Comparison of ENCODE assay signal across 1 cellular context in genomic region chr14:77033622-77034521, GRCh38.
TF ChIP-seq lines count a peak whose summit lies in the region.

No MANE protein-coding gene starts in this region.

TF ChIP-seq in HepG2, 621 proteins besides CTCF, POLR2A, EP300 and RAD21 (continued from another document and continues in another):
- TF ChIP-seq LRRFIP1 (CRISPR knock-in tag; conservative IDR thresholded peaks at IDR 0.05) (no peak), RBAK (CRISPR knock-in tag; IDR thresholded peaks at IDR 0.05) (no peak), TGIF2 (CRISPR knock-in tag; IDR thresholded peaks at IDR 0.05) (peak; percentile 86), HMGXB3 (CRISPR knock-in tag; IDR thresholded peaks at IDR 0.05; ENCODE audit: borderline replicate concordance) (no peak), ZNF558 (CRISPR knock-in tag; IDR thresholded peaks at IDR 0.05; ENCODE audit: borderline replicate concordance) (no peak), ZNF776 (CRISPR knock-in tag; IDR thresholded peaks at IDR 0.05) (no peak), JDP2 (CRISPR knock-in tag; IDR thresholded peaks at IDR 0.05; ENCODE audit: borderline replicate concordance) (no peak; the same call in 1 of the 2 replicates), TRIM24 (CRISPR knock-in tag; IDR thresholded peaks at IDR 0.05) (no peak), ZNF720 (CRISPR knock-in tag; IDR thresholded peaks at IDR 0.05) (no peak), ZNF30 (CRISPR knock-in tag; IDR thresholded peaks at IDR 0.05) (no peak), TEAD2 (CRISPR knock-in tag; IDR thresholded peaks at IDR 0.05) (no peak), ZKSCAN5 (CRISPR knock-in tag; IDR thresholded peaks at IDR 0.05) (no peak), KAT2B (IDR thresholded peaks at IDR 0.05; ENCODE audit: borderline replicate concordance, low read depth, low read length) (no peak), ZFYVE20 (CRISPR knock-in tag; IDR thresholded peaks at IDR 0.05; ENCODE audit: borderline replicate concordance, low read depth) (no peak), NAIF1 (CRISPR knock-in tag; IDR thresholded peaks at IDR 0.05; ENCODE audit: borderline replicate concordance) (no peak; the same call in 1 of the 2 replicates), ZSCAN21 (CRISPR knock-in tag; IDR thresholded peaks at IDR 0.05; ENCODE audit: borderline replicate concordance) (no peak; the same call in 1 of the 2 replicates), NFKB2 (CRISPR knock-in tag; IDR thresholded peaks at IDR 0.05; ENCODE audit: borderline replicate concordance) (0 out of 2 replicates have a peak, but pooled peaks have one; percentile 35), ZNF530 (CRISPR knock-in tag; IDR thresholded peaks at IDR 0.05; ENCODE audit: low read depth) (no peak), ETV5 (CRISPR knock-in tag; IDR thresholded peaks at IDR 0.05; ENCODE audit: borderline replicate concordance) (peak; percentile 60), MTA3 (CRISPR knock-in tag; IDR thresholded peaks at IDR 0.05) (no peak), ZNF3 (CRISPR knock-in tag; IDR thresholded peaks at IDR 0.05) (no peak), TRIM22 (IDR thresholded peaks at IDR 0.05) (no peak), NR1H2 (CRISPR knock-in tag; IDR thresholded peaks at IDR 0.05; ENCODE audit: borderline replicate concordance, low read depth) (no peak), ZNF713 (CRISPR knock-in tag; IDR thresholded peaks at IDR 0.05) (no peak), TSC22D2 (CRISPR knock-in tag; IDR thresholded peaks at IDR 0.05; ENCODE audit: borderline replicate concordance) (no peak), HIVEP1 (CRISPR knock-in tag; IDR thresholded peaks at IDR 0.05) (0 out of 2 replicates have a peak, but pooled peaks have one; percentile 46), SMARCE1 (IDR thresholded peaks at IDR 0.05; ENCODE audit: borderline replicate concordance) (no peak), MAFK (conservative IDR thresholded peaks at IDR 0.05 in 1 of 2, IDR thresholded peaks at IDR 0.05 in 1 of 2; ENCODE audit: low read length in 2 of 2) (no peak), NFATC3 (CRISPR knock-in tag; IDR thresholded peaks at IDR 0.05) (no peak), TBX2 (CRISPR knock-in tag; IDR thresholded peaks at IDR 0.05; ENCODE audit: borderline replicate concordance) (no peak; the same call in none of the 2 replicates), ZIK1 (CRISPR knock-in tag; IDR thresholded peaks at IDR 0.05; ENCODE audit: borderline replicate concordance, low read depth) (no peak), CCAR2 (optimal IDR thresholded peaks at IDR 0.05; ENCODE audit: low read depth, low read length) (no peak), ZFP36L1 (CRISPR knock-in tag; IDR thresholded peaks at IDR 0.05) (no peak), RXRB (CRISPR knock-in tag; IDR thresholded peaks at IDR 0.05; ENCODE audit: borderline replicate concordance) (peak; percentile 91), SRY (CRISPR knock-in tag; IDR thresholded peaks at IDR 0.05) (no peak), ZSCAN25 (CRISPR knock-in tag; IDR thresholded peaks at IDR 0.05) (peak; percentile 85), ARNT2 (CRISPR knock-in tag; IDR thresholded peaks at IDR 0.05; ENCODE audit: low read depth) (no peak), TP53 (CRISPR knock-in tag; conservative IDR thresholded peaks at IDR 0.05) (0 out of 2 replicates have a peak, but pooled peaks have one; percentile 53), POLR2AphosphoS2 (IDR thresholded peaks at IDR 0.05; ENCODE audit: low read depth, low read length) (no peak), ZNF180 (CRISPR knock-in tag; IDR thresholded peaks at IDR 0.05; ENCODE audit: borderline replicate concordance, low read depth) (no peak), ZSCAN12 (CRISPR knock-in tag; IDR thresholded peaks at IDR 0.05) (no peak), ARID2 (CRISPR knock-in tag; IDR thresholded peaks at IDR 0.05; ENCODE audit: borderline replicate concordance) (peak; percentile 31; the same call in 1 of the 2 replicates), NFIB (CRISPR knock-in tag; IDR thresholded peaks at IDR 0.05; ENCODE audit: borderline replicate concordance) (no peak), MEF2D (CRISPR knock-in tag; IDR thresholded peaks at IDR 0.05) (no peak), PRMT3 (CRISPR knock-in tag; IDR thresholded peaks at IDR 0.05; ENCODE audit: borderline replicate concordance, low read depth) (0 out of 2 replicates have a peak, but pooled peaks have one; percentile 52), PAF1 (CRISPR knock-in tag; IDR thresholded peaks at IDR 0.05) (no peak), ZFP1 (CRISPR knock-in tag; IDR thresholded peaks at IDR 0.05) (no peak), KDM6A (CRISPR knock-in tag; IDR thresholded peaks at IDR 0.05; ENCODE audit: low read depth) (peak; percentile 34; the same call in 1 of the 2 replicates), SMC3 (IDR thresholded peaks at IDR 0.05; ENCODE audit: low read length) (no peak)
- TF ChIP-seq, protein P1, sequence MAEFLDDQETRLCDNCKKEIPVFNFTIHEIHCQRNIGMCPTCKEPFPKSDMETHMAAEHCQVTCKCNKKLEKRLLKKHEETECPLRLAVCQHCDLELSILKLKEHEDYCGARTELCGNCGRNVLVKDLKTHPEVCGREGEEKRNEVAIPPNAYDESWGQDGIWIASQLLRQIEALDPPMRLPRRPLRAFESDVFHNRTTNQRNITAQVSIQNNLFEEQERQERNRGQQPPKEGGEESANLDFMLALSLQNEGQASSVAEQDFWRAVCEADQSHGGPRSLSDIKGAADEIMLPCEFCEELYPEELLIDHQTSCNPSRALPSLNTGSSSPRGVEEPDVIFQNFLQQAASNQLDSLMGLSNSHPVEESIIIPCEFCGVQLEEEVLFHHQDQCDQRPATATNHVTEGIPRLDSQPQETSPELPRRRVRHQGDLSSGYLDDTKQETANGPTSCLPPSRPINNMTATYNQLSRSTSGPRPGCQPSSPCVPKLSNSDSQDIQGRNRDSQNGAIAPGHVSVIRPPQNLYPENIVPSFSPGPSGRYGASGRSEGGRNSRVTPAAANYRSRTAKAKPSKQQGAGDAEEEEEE (CRISPR knock-in tag; IDR thresholded peaks at IDR 0.05; ENCODE audit: borderline replicate concordance), result no peak
- TF ChIP-seq, protein P2, sequence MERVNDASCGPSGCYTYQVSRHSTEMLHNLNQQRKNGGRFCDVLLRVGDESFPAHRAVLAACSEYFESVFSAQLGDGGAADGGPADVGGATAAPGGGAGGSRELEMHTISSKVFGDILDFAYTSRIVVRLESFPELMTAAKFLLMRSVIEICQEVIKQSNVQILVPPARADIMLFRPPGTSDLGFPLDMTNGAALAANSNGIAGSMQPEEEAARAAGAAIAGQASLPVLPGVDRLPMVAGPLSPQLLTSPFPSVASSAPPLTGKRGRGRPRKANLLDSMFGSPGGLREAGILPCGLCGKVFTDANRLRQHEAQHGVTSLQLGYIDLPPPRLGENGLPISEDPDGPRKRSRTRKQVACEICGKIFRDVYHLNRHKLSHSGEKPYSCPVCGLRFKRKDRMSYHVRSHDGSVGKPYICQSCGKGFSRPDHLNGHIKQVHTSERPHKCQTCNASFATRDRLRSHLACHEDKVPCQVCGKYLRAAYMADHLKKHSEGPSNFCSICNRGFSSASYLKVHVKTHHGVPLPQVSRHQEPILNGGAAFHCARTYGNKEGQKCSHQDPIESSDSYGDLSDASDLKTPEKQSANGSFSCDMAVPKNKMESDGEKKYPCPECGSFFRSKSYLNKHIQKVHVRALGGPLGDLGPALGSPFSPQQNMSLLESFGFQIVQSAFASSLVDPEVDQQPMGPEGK (CRISPR knock-in tag; IDR thresholded peaks at IDR 0.05), result peak; percentile 79
- TF ChIP-seq, protein P3, sequence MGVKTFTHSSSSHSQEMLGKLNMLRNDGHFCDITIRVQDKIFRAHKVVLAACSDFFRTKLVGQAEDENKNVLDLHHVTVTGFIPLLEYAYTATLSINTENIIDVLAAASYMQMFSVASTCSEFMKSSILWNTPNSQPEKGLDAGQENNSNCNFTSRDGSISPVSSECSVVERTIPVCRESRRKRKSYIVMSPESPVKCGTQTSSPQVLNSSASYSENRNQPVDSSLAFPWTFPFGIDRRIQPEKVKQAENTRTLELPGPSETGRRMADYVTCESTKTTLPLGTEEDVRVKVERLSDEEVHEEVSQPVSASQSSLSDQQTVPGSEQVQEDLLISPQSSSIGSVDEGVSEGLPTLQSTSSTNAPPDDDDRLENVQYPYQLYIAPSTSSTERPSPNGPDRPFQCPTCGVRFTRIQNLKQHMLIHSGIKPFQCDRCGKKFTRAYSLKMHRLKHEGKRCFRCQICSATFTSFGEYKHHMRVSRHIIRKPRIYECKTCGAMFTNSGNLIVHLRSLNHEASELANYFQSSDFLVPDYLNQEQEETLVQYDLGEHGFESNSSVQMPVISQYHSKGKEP (CRISPR knock-in tag; IDR thresholded peaks at IDR 0.05), result no peak
- TF ChIP-seq, protein P4, sequence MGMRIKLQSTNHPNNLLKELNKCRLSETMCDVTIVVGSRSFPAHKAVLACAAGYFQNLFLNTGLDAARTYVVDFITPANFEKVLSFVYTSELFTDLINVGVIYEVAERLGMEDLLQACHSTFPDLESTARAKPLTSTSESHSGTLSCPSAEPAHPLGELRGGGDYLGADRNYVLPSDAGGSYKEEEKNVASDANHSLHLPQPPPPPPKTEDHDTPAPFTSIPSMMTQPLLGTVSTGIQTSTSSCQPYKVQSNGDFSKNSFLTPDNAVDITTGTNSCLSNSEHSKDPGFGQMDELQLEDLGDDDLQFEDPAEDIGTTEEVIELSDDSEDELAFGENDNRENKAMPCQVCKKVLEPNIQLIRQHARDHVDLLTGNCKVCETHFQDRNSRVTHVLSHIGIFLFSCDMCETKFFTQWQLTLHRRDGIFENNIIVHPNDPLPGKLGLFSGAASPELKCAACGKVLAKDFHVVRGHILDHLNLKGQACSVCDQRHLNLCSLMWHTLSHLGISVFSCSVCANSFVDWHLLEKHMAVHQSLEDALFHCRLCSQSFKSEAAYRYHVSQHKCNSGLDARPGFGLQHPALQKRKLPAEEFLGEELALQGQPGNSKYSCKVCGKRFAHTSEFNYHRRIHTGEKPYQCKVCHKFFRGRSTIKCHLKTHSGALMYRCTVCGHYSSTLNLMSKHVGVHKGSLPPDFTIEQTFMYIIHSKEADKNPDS (CRISPR knock-in tag; IDR thresholded peaks at IDR 0.05), result no peak; the same call in 1 of the 2 replicates
- TF ChIP-seq, protein P5, sequence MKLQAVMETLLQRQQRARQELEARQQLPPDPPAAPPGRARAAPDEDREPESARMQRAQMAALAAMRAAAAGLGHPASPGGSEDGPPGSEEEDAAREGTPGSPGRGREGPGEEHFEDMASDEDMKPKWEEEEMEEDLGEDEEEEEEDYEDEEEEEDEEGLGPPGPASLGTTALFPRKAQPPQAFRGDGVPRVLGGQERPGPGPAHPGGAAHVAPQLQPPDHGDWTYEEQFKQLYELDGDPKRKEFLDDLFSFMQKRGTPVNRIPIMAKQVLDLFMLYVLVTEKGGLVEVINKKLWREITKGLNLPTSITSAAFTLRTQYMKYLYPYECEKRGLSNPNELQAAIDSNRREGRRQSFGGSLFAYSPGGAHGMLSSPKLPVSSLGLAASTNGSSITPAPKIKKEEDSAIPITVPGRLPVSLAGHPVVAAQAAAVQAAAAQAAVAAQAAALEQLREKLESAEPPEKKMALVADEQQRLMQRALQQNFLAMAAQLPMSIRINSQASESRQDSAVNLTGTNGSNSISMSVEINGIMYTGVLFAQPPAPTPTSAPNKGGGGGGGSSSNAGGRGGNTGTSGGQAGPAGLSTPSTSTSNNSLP (IDR thresholded peaks at IDR 0.05; ENCODE audit: low read depth, low read length), result no peak
